34 cellular contexts compared by ENCODE assay signal in genomic region chr2:172294983-172295382, GRCh38.
"Had no signal": no experiment of that assay in that cellular context is flagged by ENCODE, and none has a peak within 500 bp of the region (broad histone marks: within the 10 kb centered on the region; RNA-seq: fewer than 3 reads in every experiment).

No MANE protein-coding gene starts in this region.

- H3K27ac ChIP-seq: KMS-11 had no signal

- H3K36me3 ChIP-seq: MG63 had no signal

- DNase-seq: Karpas-422, Kasumi-1, MG63, MM.1S, MV-4-11, NCI-H1048, NCI-H1092, NCI-H1092 treated with DMSO at 0.1 percent for 48 hours, NCI-H1105, NCI-H1105 treated with DMSO at 0.1 percent for 48 hours, NCI-H1417, NCI-H1417 treated with DMSO at 0.1 percent for 48 hours, NCI-H1436, NCI-H1436 treated with DMSO at 0.1 percent for 48 hours, NCI-H146, NCI-H1694, NCI-H1694 treated with DMSO at 0.1 percent for 48 hours, NCI-H187, NCI-H187 treated with DMSO at 0.1 percent for 48 hours, NCI-H1930, NCI-H2029, NCI-H2029 treated with DMSO at 0.1 percent for 48 hours, NCI-H2081, NCI-H2081 treated with DMSO at 0.1 percent for 48 hours, NCI-H2107, NCI-H2171, NCI-H2171 treated with DMSO at 0.1 percent for 48 hours, NCI-H2227 treated with DMSO at 0.1 percent for 48 hours, NCI-H226, NCI-H345, NCI-H446, NCI-H446 treated with DMSO at 0.1 percent for 48 hours, NCI-H510A had no signal

- H3K9me3 ChIP-seq: MG63 had no signal

- H3K27me3 ChIP-seq: MG63 had no signal

- H3K4me3 ChIP-seq: MG63 had no signal
